In the genomic region with DNA sequence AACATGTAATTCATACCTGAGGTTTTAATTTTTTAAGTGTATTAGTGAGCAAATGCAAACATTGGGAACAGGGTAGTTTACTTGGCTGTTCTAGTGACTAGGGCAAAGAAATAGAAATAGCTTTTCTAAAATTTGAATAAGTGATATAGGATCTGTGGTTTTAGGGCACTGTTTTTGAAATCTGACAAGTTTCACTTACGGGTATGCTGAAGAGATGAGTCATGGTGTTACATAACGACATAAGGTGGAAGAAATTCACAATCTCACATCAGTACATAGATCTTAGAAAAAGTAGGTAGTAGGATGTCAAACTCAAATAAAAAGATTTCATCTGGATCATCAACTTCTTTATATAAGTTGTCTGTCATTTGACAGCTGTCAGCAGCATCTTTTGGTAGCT, we compare ENCODE assay signal across 14 cellular contexts.
DNase-seq lines count a peak whose midpoint lies in the region; ATAC-seq and TF ChIP-seq lines count a peak whose summit lies in the region.
"Had no signal": no experiment of that assay in that cellular context is flagged by ENCODE, and none has a peak within 500 bp of the region (broad histone marks: within the 10 kb centered on the region; RNA-seq: fewer than 3 reads in every experiment).

No MANE protein-coding gene starts in this region.

- no peak overlapping the region for H2AK5ac ChIP-seq in IMR-90 (ENCODE audit: low read depth, low read length)

- no CpG with 5 or more reads among the region's 2 CpGs for WGBS in IMR-90 (ENCODE audit: extremely low coverage in 2 of 2, insufficient read length in 1 of 2), 2 experiments
- 4% methylated on average over 2 of the region's 2 CpGs for WGBS in mammary epithelial cell (ENCODE audit: low coverage, missing lambda C conversion rate)

- no peak overlapping the region for H4K5ac ChIP-seq in IMR-90 (ENCODE audit: low read depth, low read length)

- no peak overlapping the region for H2BK120ac ChIP-seq in IMR-90 (ENCODE audit: low read depth, low read length)

- CTCF ChIA-PET in IMR-90 (lab: Yijun Ruan, JAX): no interaction called here
- CTCF ChIA-PET in mammary epithelial cell (lab: Charles Lee; ENCODE audit: low non-redundant PET): no interaction called here

- no peaks in the 10 kb centered on the region for H4K20me1 ChIP-seq in IMR-90 (ENCODE audit: insufficient read depth, low read length)
- no peaks in the 10 kb centered on the region for H4K20me1 ChIP-seq in mammary epithelial cell (ENCODE audit: insufficient read depth, low read length)

- H3K9me3 Mint-ChIP-seq in stimulated activated naive CD8-positive, alpha-beta T cell treated with anti-CD3 and anti-CD28 coated beads, Interleukin-15, amount 100 ng/mL, for 72 hours: peaks cover 0 to 5% of the 10 kb centered on the region in 2 donors
- H3K9me3 Mint-ChIP-seq: memory B cell had no signal

- no peak overlapping the region for H4K8ac ChIP-seq in IMR-90 (ENCODE audit: low read depth in 2 of 2, low read length in 2 of 2)

- no peak overlapping the region for H3K27ac Mint-ChIP-seq in stimulated activated naive CD8-positive, alpha-beta T cell treated with anti-CD3 and anti-CD28 coated beads, Interleukin-15, amount 100 ng/mL, for 72 hours
- H3K27ac Mint-ChIP-seq: memory B cell had no signal

- H3K4me3 ChIP-seq in IMR-90 (ENCODE audit: insufficient read depth, low read depth, low read length): no peak overlapping the region
- no peak overlapping the region for H3K4me3 ChIP-seq in mammary epithelial cell (replicated peaks in 1 of 3; ENCODE audit: insufficient read depth in 1 of 3, low read depth in 2 of 3, low read length in 3 of 3)
- H3K4me3 ChIP-seq in gastrocnemius medialis: no peak overlapping the region
- H3K4me3 ChIP-seq in effector memory CD4-positive, alpha-beta T cell (ENCODE audit: insufficient read depth, low read depth, low read length, poor library complexity, severe bottlenecking): no peak overlapping the region

- dilution Hi-C loops in IMR-90 (cut with HindIII; ENCODE audit: low sequenced_read_pairs, unreplicated experiment) (no loop called here), mammary epithelial cell (cut with HindIII; ENCODE audit: low sequenced_read_pairs) (no loop called here)

- no peak overlapping the region for H2BK20ac ChIP-seq in IMR-90 (ENCODE audit: low read depth, low read length)

- DNase-seq in H4 (ENCODE audit: low spot score) (peak; percentile 36), IMR-90 (peak; percentile 48), mammary epithelial cell (peak; percentile 22), NCI-H82 treated with DMSO at 0.1 percent for 48 hours (lab: John Stamatoyannopoulos, UW; ENCODE audit: unreplicated experiment) (no peak), gastrocnemius medialis (no peak)
- DNase-seq in effector memory CD4-positive, alpha-beta T cell: no peak
- no peak for DNase-seq in stimulated activated naive CD8-positive, alpha-beta T cell treated with anti-CD3 and anti-CD28 coated beads, Interleukin-15, amount 100 ng/mL, for 72 hours
- DNase-seq: activated CD4-positive, alpha-beta T cell treated with anti-CD3 and anti-CD28 coated beads, Interleukin-2, amount 50 U/mL, for 4 hours; activated gamma-delta T cell; central memory CD4-positive, alpha-beta T cell; NCI-H2081 treated with DMSO at 0.1 percent for 48 hours; T-helper 2 cell had no signal

- H3K27me3 ChIP-seq in IMR-90 (ENCODE audit: control insufficient read depth, insufficient read depth, low read length): no peaks in the 10 kb centered on the region
- no peaks in the 10 kb centered on the region for H3K27me3 ChIP-seq in mammary epithelial cell (ENCODE audit: insufficient read depth, low read length)
- H3K27me3 ChIP-seq in gastrocnemius medialis: no peaks in the 10 kb centered on the region
- H3K27me3 ChIP-seq in effector memory CD4-positive, alpha-beta T cell (replicated peaks; ENCODE audit: control insufficient read depth, insufficient read depth, low read length, poor library complexity, severe bottlenecking): no peaks in the 10 kb centered on the region

- H3K4me2 ChIP-seq in IMR-90 (ENCODE audit: low read depth, low read length) (no peak overlapping the region), mammary epithelial cell (ENCODE audit: insufficient read depth, low read depth, low read length) (no peak overlapping the region)

- in situ Hi-C loops in IMR-90 (cut with MboI; ENCODE audit: low sequenced_read_pairs): no loop called here
- in situ Hi-C loops in mammary epithelial cell (cut with MboI; ENCODE audit: low sequenced_read_pairs in 2 of 2): no loop called here
- in situ Hi-C loops in gastrocnemius medialis (cut with MboI; ENCODE audit: low sequenced_read_pairs in 4 of 4): no loop called here

- TF ChIP-seq CTCF in IMR-90 (conservative IDR thresholded peaks at IDR 0.05; ENCODE audit: low read depth, low read length): no peak
- TF ChIP-seq CTCF in mammary epithelial cell (conservative IDR thresholded peaks at IDR 0.05 in 1 of 2, IDR thresholded peaks at IDR 0.05 in 1 of 2; ENCODE audit: extremely low read depth in 1 of 2, insufficient read depth in 1 of 2, low read depth in 1 of 2, low read length in 2 of 2): no peak
- no peak for TF ChIP-seq CTCF in gastrocnemius medialis (IDR thresholded peaks at IDR 0.05 in 4 of 5, conservative IDR thresholded peaks at IDR 0.05 in 1 of 5)

- no peak overlapping the region for H2BK15ac ChIP-seq in IMR-90 (ENCODE audit: low read depth, low read length)

- H3K4me3 Mint-ChIP-seq in stimulated activated naive CD8-positive, alpha-beta T cell treated with anti-CD3 and anti-CD28 coated beads, Interleukin-15, amount 100 ng/mL, for 72 hours: no peak overlapping the region
- H3K4me3 Mint-ChIP-seq: memory B cell had no signal

- no peak overlapping the region for H2AFZ ChIP-seq in IMR-90 (replicated peaks; ENCODE audit: low read length, poor library complexity)
- H2AFZ ChIP-seq in mammary epithelial cell (ENCODE audit: low read depth, low read length): no peak overlapping the region

- H3K27me3 Mint-ChIP-seq in stimulated activated naive CD8-positive, alpha-beta T cell treated with anti-CD3 and anti-CD28 coated beads, Interleukin-15, amount 100 ng/mL, for 72 hours: no peaks in the 10 kb centered on the region

- H2BK5ac ChIP-seq in IMR-90 (ENCODE audit: low read depth, low read length, poor library complexity, severe bottlenecking): no peak overlapping the region

- H3K9me1 ChIP-seq in IMR-90 (ENCODE audit: insufficient read depth, low read length): no peaks in the 10 kb centered on the region

- no peak overlapping the region for H3K27ac ChIP-seq in IMR-90 (ENCODE audit: insufficient read depth, low read length)
- H3K27ac ChIP-seq in mammary epithelial cell (ENCODE audit: insufficient read depth, low read depth, low read length): no peak overlapping the region
- H3K27ac ChIP-seq in gastrocnemius medialis: no peak overlapping the region
- no peak overlapping the region for H3K27ac ChIP-seq in effector memory CD4-positive, alpha-beta T cell (ENCODE audit: insufficient read depth, low read length, poor library complexity, severe bottlenecking)

- H3K14ac ChIP-seq in IMR-90 (replicated peaks; ENCODE audit: low read depth, low read length): no peak overlapping the region

- no peak overlapping the region for H2AK9ac ChIP-seq in IMR-90 (replicated peaks; ENCODE audit: low read depth, low read length, poor library complexity)

- intact Hi-C loops in IMR-90 (cut with micrococcal nuclease) (no loop called here), mammary epithelial cell (cut with micrococcal nuclease) (no loop called here), gastrocnemius medialis (cut with DNase I; ENCODE audit: low total_unique reads) (no loop called here)

- H3K79me1 ChIP-seq in IMR-90 (ENCODE audit: low read depth in 1 of 2, low read length in 2 of 2): no peaks in the 10 kb centered on the region

- POLR2A ChIA-PET in IMR-90 (lab: Charles Lee; ENCODE audit: unreplicated experiment): no interaction called here

- H3K4me1 Mint-ChIP-seq in stimulated activated naive CD8-positive, alpha-beta T cell treated with anti-CD3 and anti-CD28 coated beads, Interleukin-15, amount 100 ng/mL, for 72 hours: no peaks in the 10 kb centered on the region

- ATAC-seq in GM18499 (IDR thresholded peaks at IDR 0.05; ENCODE audit: insufficient read depth, unreplicated experiment) (peak; percentile 74), IMR-90 (ENCODE audit: low read depth) (no peak), gastrocnemius medialis (no peak)
- ATAC-seq in stimulated activated naive CD8-positive, alpha-beta T cell treated with anti-CD3 and anti-CD28 coated beads, Interleukin-15, amount 100 ng/mL, for 72 hours: no peak

- no peak for TF ChIP-seq POLR2A in IMR-90 (IDR thresholded peaks at IDR 0.05; ENCODE audit: low read depth, low read length)
- TF ChIP-seq POLR2A in gastrocnemius medialis (IDR thresholded peaks at IDR 0.05): no peak

- no peak overlapping the region for H3K18ac ChIP-seq in IMR-90 (ENCODE audit: low read depth, low read length)

- H3K9ac ChIP-seq in IMR-90 (ENCODE audit: low read depth, low read length) (no peak overlapping the region), mammary epithelial cell (ENCODE audit: insufficient read depth, low read length) (no peak overlapping the region)

- no peak overlapping the region for H3K4ac ChIP-seq in IMR-90 (ENCODE audit: low read depth, low read length)

- H3K79me2 ChIP-seq in mammary epithelial cell (ENCODE audit: insufficient read depth, low read length): no peaks in the 10 kb centered on the region

- no peaks in the 10 kb centered on the region for H3K9me3 ChIP-seq in IMR-90 (ENCODE audit: control insufficient read depth, insufficient read depth, low read length)
- H3K9me3 ChIP-seq in mammary epithelial cell (replicated peaks; ENCODE audit: insufficient read depth, low read length): no peaks in the 10 kb centered on the region
- H3K9me3 ChIP-seq in gastrocnemius medialis: no peaks in the 10 kb centered on the region
- H3K9me3 ChIP-seq in effector memory CD4-positive, alpha-beta T cell (ENCODE audit: control insufficient read depth, low read length): no peaks in the 10 kb centered on the region

- H3K36me3 ChIP-seq in IMR-90 (ENCODE audit: control insufficient read depth, insufficient read depth, low read length) (no peaks in the 10 kb centered on the region), mammary epithelial cell (ENCODE audit: insufficient read depth, low read length) (no peaks in the 10 kb centered on the region), gastrocnemius medialis (no peaks in the 10 kb centered on the region)
- H3K36me3 ChIP-seq in effector memory CD4-positive, alpha-beta T cell (ENCODE audit: control insufficient read depth, insufficient read depth, low read length): no peaks in the 10 kb centered on the region

- no peak overlapping the region for H3K23ac ChIP-seq in IMR-90 (ENCODE audit: low read depth, low read length)

- TF ChIP-seq RAD21 in IMR-90 (IDR thresholded peaks at IDR 0.05; ENCODE audit: low read length): no peak

- no peak overlapping the region for H3K56ac ChIP-seq in IMR-90 (ENCODE audit: extremely low read depth, insufficient read depth, low read length)

- H4K91ac ChIP-seq in IMR-90 (ENCODE audit: insufficient read depth, low read depth, low read length): no peak overlapping the region

- H3K4me1 ChIP-seq in IMR-90 (ENCODE audit: control insufficient read depth, insufficient read depth, low read length) (no peaks in the 10 kb centered on the region), mammary epithelial cell (ENCODE audit: insufficient read depth, low read length) (no peaks in the 10 kb centered on the region), gastrocnemius medialis (no peaks in the 10 kb centered on the region)
- H3K4me1 ChIP-seq in effector memory CD4-positive, alpha-beta T cell (ENCODE audit: control insufficient read depth, insufficient read depth, low read length, poor library complexity, severe bottlenecking): no peaks in the 10 kb centered on the region

- BruUV-seq in IMR-90 (replicated peaks; lab: Mats Ljungman, UMichigan) (no TSS peak), mammary epithelial cell (replicated peaks; lab: Mats Ljungman, UMichigan) (no TSS peak)

Comparison
In these comparisons a context has a peak if more than half of its experiments do, and no peak if none do; other contexts are left out.
1. DNase-seq: peak in H4 (single experiment), IMR-90 (single experiment) and mammary epithelial cell (single experiment); none in NCI-H82 treated with DMSO at 0.1 percent for 48 hours (single experiment), gastrocnemius medialis (0 of 2), effector memory CD4-positive, alpha-beta T cell (0 of 3) and stimulated activated naive CD8-positive, alpha-beta T cell treated with anti-CD3 and anti-CD28 coated beads, Interleukin-15, amount 100 ng/mL, for 72 hours (0 of 2).